8 cellular contexts compared by ENCODE assay signal in the genomic region with DNA sequence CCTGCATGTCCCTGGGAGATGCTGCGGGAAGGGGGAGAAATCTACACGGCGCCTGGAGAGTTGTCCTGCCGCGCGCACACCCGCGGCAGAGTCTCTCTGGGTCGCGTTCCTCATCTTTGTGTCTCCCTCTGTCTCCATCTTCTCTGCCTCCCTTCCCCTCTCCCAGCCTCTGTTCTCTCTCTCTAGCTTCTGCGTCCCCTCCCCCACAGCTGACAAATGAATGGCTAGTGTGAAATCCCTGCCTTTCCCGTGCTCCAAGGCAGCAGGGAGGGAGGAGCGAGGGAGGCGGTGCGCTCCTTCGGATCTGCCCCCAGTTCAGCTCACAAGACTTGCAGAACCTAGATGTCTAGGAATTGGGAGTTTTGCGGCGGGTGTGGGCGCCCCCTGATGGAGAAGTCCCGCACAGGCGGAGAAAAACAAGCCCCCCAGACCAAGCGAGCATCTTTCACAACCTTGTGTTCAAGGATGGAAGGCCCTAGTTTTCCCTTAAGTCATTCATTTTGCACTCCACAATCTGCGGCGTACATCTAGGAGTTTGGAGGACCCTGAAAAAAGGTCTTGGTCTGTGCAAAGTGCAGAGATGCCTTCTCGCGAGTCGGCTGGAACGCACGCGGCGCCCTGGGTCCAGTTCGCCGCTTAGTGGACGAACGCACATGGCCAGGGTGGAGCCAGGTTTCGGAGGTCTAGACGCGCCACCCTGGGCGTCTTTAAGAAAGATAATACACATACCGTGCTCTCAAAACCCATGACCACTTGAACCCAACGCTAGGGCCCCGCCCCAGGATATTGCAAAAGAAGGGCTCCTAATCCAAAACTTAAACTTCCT.
A peak's percentile ranks its signal among the peaks of the same experiment; 100 is the strongest.
DNase-seq lines count a peak whose midpoint lies in the region; ATAC-seq and TF ChIP-seq lines count a peak whose summit lies in the region.

No MANE protein-coding gene starts in this region.

- peaks cover 89% of the 10 kb centered on the region for H3K27me3 Mint-ChIP-seq in activated T-cell treated with anti-CD3 and anti-CD28 coated beads, Interleukin-2, amount 50 U/mL, for 24 hours

- ATAC-seq in GM19395 (IDR thresholded peaks at IDR 0.05; ENCODE audit: unreplicated experiment) (peak; percentile 80), HG03442 (IDR thresholded peaks at IDR 0.05; ENCODE audit: unreplicated experiment) (peak; percentile 53)

- H3K4me3 ChIP-seq in fibroblast of mammary gland (ENCODE audit: control insufficient read depth, low read depth, low read length) (peak overlapping the region; percentile 81), muscle layer of colon (ENCODE audit: low read depth in 1 of 2, low read length in 2 of 2) (peak overlapping the region; percentile 61 to 62)

- H3K9me3 Mint-ChIP-seq in activated T-cell treated with anti-CD3 and anti-CD28 coated beads, Interleukin-2, amount 50 U/mL, for 24 hours: no peaks in the 10 kb centered on the region

- peak overlapping the region; percentile 68 for H3K27ac ChIP-seq in muscle layer of colon (ENCODE audit: low read depth, low read length)

- peak overlapping the region; percentile 81 for H3K4me3 Mint-ChIP-seq in activated T-cell treated with anti-CD3 and anti-CD28 coated beads, Interleukin-2, amount 50 U/mL, for 24 hours

- no peaks in the 10 kb centered on the region for H3K9me3 ChIP-seq in muscle layer of colon (ENCODE audit: low read length)

- no peaks in the 10 kb centered on the region for H3K36me3 ChIP-seq in muscle layer of colon (ENCODE audit: insufficient read depth, low read length)

- H3K4me1 ChIP-seq in muscle layer of colon (ENCODE audit: insufficient read depth, low read length): peaks cover 4% of the 10 kb centered on the region

- H3K9ac ChIP-seq in muscle layer of colon (ENCODE audit: low read length): no peak overlapping the region

- peaks cover 37% of the 10 kb centered on the region for H3K4me1 Mint-ChIP-seq in activated T-cell treated with anti-CD3 and anti-CD28 coated beads, Interleukin-2, amount 50 U/mL, for 24 hours (ENCODE audit: low read depth)

- DNase-seq in COLO668 (lab: John Stamatoyannopoulos, UW; ENCODE audit: unreplicated experiment): peak; percentile 60
- peak; percentile 86 for DNase-seq in NCI-H774 (lab: John Stamatoyannopoulos, UW)
- peak; percentile 75 for DNase-seq in activated T-cell treated with anti-CD3 and anti-CD28 coated beads, Interleukin-2, amount 50 U/mL, for 24 hours
- peak; percentile 98 for DNase-seq in fibroblast of mammary gland (ENCODE audit: low read depth)
- DNase-seq in superior temporal gyrus (ENCODE audit: extremely low spot score): peak; percentile 81

- H3K27me3 ChIP-seq in muscle layer of colon (ENCODE audit: control insufficient read depth in 1 of 2, insufficient read depth in 2 of 2, low read length in 2 of 2): peaks cover 16 to 48% of the 10 kb centered on the region in 2 donors

- H3K27ac Mint-ChIP-seq in activated T-cell treated with anti-CD3 and anti-CD28 coated beads, Interleukin-2, amount 50 U/mL, for 24 hours: no peak overlapping the region

- TF ChIP-seq CTCF in fibroblast of mammary gland (conservative IDR thresholded peaks at IDR 0.05; ENCODE audit: control insufficient read depth, insufficient read depth, low read depth, low read length): peak; percentile 77

- no peaks in the 10 kb centered on the region for H3K36me3 Mint-ChIP-seq in activated T-cell treated with anti-CD3 and anti-CD28 coated beads, Interleukin-2, amount 50 U/mL, for 24 hours (ENCODE audit: low read depth)

Comparison
In these comparisons a context has a peak if more than half of its experiments do, and no peak if none do; other contexts are left out.
1. Peak in every context shown above with its lines: DNase-seq, ATAC-seq, H3K4me3 ChIP-seq and H3K27ac ChIP-seq.